In the genomic region with DNA sequence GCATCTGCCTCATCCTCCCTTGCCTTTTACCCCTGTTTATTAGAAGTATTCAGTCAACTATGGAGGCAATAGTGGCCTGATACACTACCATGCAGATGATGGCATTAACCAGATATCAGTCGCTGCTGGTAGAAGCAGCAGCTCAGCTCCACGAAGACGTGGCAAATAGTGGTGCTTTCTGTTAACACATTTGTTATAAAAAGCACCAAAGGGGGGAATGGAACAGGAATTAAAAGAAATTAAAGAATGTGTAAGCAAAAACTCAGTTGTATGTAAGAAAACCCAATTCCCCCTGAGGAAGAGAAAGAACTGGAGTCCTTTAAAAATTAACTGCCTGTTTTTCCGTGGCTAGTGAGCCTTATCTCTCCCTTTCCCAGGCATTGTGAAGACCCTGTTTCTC, we compare ENCODE assay signal across 8 cellular contexts. TPM values are rescaled to one million over a fixed set of nuclear protein-coding genes. Genes with fewer than 3 reads are reported as not detected.
"Had no signal": no experiment of that assay in that cellular context is flagged by ENCODE, and none has a peak within 500 bp of the region (broad histone marks: within the 10 kb centered on the region; RNA-seq: fewer than 3 reads in every experiment).

No MANE protein-coding gene starts in this region.

RNA-seq across cellular contexts. Expression of gene KLRK1, which starts 22.1 kb away (rescaled TPM):
- total RNA-seq: activated T-helper 1 cell treated with anti-CD3 and anti-CD28 coated beads, Interleukin-12 subunit alpha, Interleukin-12 subunit beta, Interleukin-2, Interleukin-4 antibody, amounts not matched to agents 30 ng/mL and 10 ng/mL and 1 ng/mL, durations not matched to agents 14 hours and 24 hours and 36 hours; epithelial cell of proximal tubule; fibroblast of villous mesenchyme had no signal
- polyA plus RNA-seq: keratinocyte had no signal

RNA-seq across cellular contexts. Expression of gene KLRC4, which starts 41.8 kb away (rescaled TPM):
- total RNA-seq: activated T-helper 1 cell treated with anti-CD3 and anti-CD28 coated beads, Interleukin-12 subunit alpha, Interleukin-12 subunit beta, Interleukin-2, Interleukin-4 antibody, amounts not matched to agents 30 ng/mL and 10 ng/mL and 1 ng/mL, durations not matched to agents 14 hours and 24 hours and 36 hours; adrenal gland; epithelial cell of proximal tubule; fibroblast of villous mesenchyme had no signal
- polyA plus RNA-seq: heart right ventricle, keratinocyte had no signal

RNA-seq across cellular contexts. Expression of gene KLRC3, which starts 52.7 kb away (rescaled TPM):
- total RNA-seq: activated T-helper 1 cell treated with anti-CD3 and anti-CD28 coated beads, Interleukin-12 subunit alpha, Interleukin-12 subunit beta, Interleukin-2, Interleukin-4 antibody, amounts not matched to agents 30 ng/mL and 10 ng/mL and 1 ng/mL, durations not matched to agents 14 hours and 24 hours and 36 hours; adrenal gland; epithelial cell of proximal tubule; fibroblast of villous mesenchyme; mucosa of gallbladder; right lobe of liver had no signal
- polyA plus RNA-seq: keratinocyte had no signal
